ENCODE assay signal across 8 cellular contexts in the genomic region with DNA sequence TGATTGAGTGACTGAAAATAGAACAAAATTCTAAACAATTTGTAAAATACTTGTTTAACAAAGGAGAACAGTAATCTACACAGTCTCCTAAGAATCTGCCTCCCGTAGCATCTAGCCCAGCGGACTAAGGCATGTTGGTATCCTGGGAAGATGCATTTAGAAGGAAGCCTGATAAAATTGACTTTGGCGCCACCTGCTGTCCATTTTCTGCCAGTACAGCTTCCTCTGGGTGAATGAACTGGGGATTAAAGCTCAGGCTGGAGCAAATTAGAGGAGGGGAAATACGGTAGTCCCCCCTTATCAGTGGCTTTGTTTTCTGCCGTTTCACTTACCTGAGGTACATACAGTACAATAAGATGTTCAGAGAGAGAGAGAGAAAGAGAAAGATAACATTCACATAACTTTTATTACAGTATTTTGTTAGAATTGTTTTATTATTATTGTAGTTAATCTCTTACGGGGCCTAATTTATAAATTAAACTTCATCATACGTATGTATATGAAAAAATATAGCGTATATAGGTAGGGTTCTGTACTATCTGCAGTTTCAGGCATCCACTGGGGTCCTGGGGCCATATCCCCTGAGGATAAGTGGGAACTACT.
DNase-seq lines count a peak whose midpoint lies in the region; ATAC-seq and TF ChIP-seq lines count a peak whose summit lies in the region.

No MANE protein-coding gene starts in this region.

- DNase-seq in GM06990 (ENCODE audit: extremely low read depth, insufficient read length) (peak; percentile 10), NCI-H748 (lab: John Stamatoyannopoulos, UW; ENCODE audit: unreplicated experiment) (peak; percentile 65), memory B cell (ENCODE audit: low spot score in 2 of 2) (peak; percentile 59 to 66)
- DNase-seq in activated CD4-positive, alpha-beta memory T cell treated with anti-CD3 and anti-CD28 coated beads, Interleukin-2, amount 10 ng/mL, durations not matched to agents 7 days and 5 days = peak; percentile 68
- DNase-seq in effector memory CD8-positive, alpha-beta T cell = peak; percentile 57 to 65 (median 59)
- peak; percentile 48 to 53 for DNase-seq in stimulated activated CD8-positive, alpha-beta memory T cell treated with anti-CD3 and anti-CD28 coated beads, Interleukin-2, amount 100 ng/mL, for 48 hours (ENCODE audit: low read depth in 2 of 2)

- no peaks in the 10 kb centered on the region for H3K9me3 Mint-ChIP-seq in activated CD4-positive, alpha-beta memory T cell treated with anti-CD3 and anti-CD28 coated beads, Interleukin-2, amount 10 ng/mL, durations not matched to agents 7 days and 5 days
- H3K9me3 Mint-ChIP-seq in effector memory CD8-positive, alpha-beta T cell = no peaks in the 10 kb centered on the region
- H3K9me3 Mint-ChIP-seq in memory B cell = no peaks in the 10 kb centered on the region

- H3K4me1 Mint-ChIP-seq in activated CD4-positive, alpha-beta memory T cell treated with anti-CD3 and anti-CD28 coated beads, Interleukin-2, amount 10 ng/mL, durations not matched to agents 7 days and 5 days = no peaks in the 10 kb centered on the region
- H3K4me1 Mint-ChIP-seq in effector memory CD8-positive, alpha-beta T cell (ENCODE audit: low read depth in 2 of 2) = peaks cover 0 to 3% of the 10 kb centered on the region in 2 donors
- H3K4me1 Mint-ChIP-seq in memory B cell = no peaks in the 10 kb centered on the region

- H3K27me3 ChIP-seq in GM06990 (replicated peaks; ENCODE audit: control insufficient read depth, insufficient read depth, low read length) = no peaks in the 10 kb centered on the region

- no peaks in the 10 kb centered on the region for H3K36me3 ChIP-seq in GM06990 (ENCODE audit: control insufficient read depth, insufficient read depth, low read length)

- H3K4me3 ChIP-seq in GM06990 (replicated peaks; ENCODE audit: low read depth, low read length) = no peak overlapping the region

- H3K4me3 Mint-ChIP-seq in activated CD4-positive, alpha-beta memory T cell treated with anti-CD3 and anti-CD28 coated beads, Interleukin-2, amount 10 ng/mL, durations not matched to agents 7 days and 5 days = no peak overlapping the region
- H3K4me3 Mint-ChIP-seq in effector memory CD8-positive, alpha-beta T cell = no peak overlapping the region
- H3K4me3 Mint-ChIP-seq in memory B cell = no peak overlapping the region

- TF ChIP-seq CTCF in GM06990 (IDR thresholded peaks at IDR 0.05; ENCODE audit: insufficient read depth, low read length, poor library complexity, severe bottlenecking) = peak; percentile 85

- peaks cover 21% of the 10 kb centered on the region for H3K27me3 Mint-ChIP-seq in activated CD4-positive, alpha-beta memory T cell treated with anti-CD3 and anti-CD28 coated beads, Interleukin-2, amount 10 ng/mL, durations not matched to agents 7 days and 5 days
- H3K27me3 Mint-ChIP-seq in effector memory CD8-positive, alpha-beta T cell = peaks cover 15% of the 10 kb centered on the region in 2 donors
- peaks cover 3% of the 10 kb centered on the region for H3K27me3 Mint-ChIP-seq in memory B cell

- CTCF ChIA-PET in activated CD4-positive, alpha-beta memory T cell treated with anti-CD3 and anti-CD28 coated beads, Interleukin-2, amount 10 ng/mL, durations not matched to agents 7 days and 5 days (lab: Charles Lee) = interaction anchor here (0.8 to 6.0 kb wide), 18 partner anchors 9 to 1231 kb away, joined by 3 to 38 read pairs (median 4); no protein-coding TSS in a partner anchor

- POLR2A ChIA-PET in activated CD4-positive, alpha-beta memory T cell treated with anti-CD3 and anti-CD28 coated beads, Interleukin-2, amount 10 ng/mL, durations not matched to agents 7 days and 5 days (lab: Charles Lee) = interaction anchor here (1.0 kb wide), 1 partner anchor 30 kb away, joined by 3 read pairs; no protein-coding TSS in a partner anchor

- ATAC-seq in HG02798 (IDR thresholded peaks at IDR 0.05; ENCODE audit: poor library complexity, unreplicated experiment) (peak; percentile 64), memory B cell (ENCODE audit: low read depth) (peak; percentile 63), GM19397 (IDR thresholded peaks at IDR 0.05; ENCODE audit: unreplicated experiment) (no peak)
- ATAC-seq in effector memory CD8-positive, alpha-beta T cell (replicated peaks) = peak; percentile 61

- no peak overlapping the region for H3K27ac Mint-ChIP-seq in activated CD4-positive, alpha-beta memory T cell treated with anti-CD3 and anti-CD28 coated beads, Interleukin-2, amount 10 ng/mL, durations not matched to agents 7 days and 5 days
- no peak overlapping the region for H3K27ac Mint-ChIP-seq in effector memory CD8-positive, alpha-beta T cell
- no peak overlapping the region for H3K27ac Mint-ChIP-seq in memory B cell

- H3K36me3 Mint-ChIP-seq in activated CD4-positive, alpha-beta memory T cell treated with anti-CD3 and anti-CD28 coated beads, Interleukin-2, amount 10 ng/mL, durations not matched to agents 7 days and 5 days (ENCODE audit: low read depth) = no peaks in the 10 kb centered on the region
- H3K36me3 Mint-ChIP-seq in effector memory CD8-positive, alpha-beta T cell (ENCODE audit: insufficient read depth) = no peaks in the 10 kb centered on the region
- no peaks in the 10 kb centered on the region for H3K36me3 Mint-ChIP-seq in memory B cell

Comparison
In these comparisons a context has a peak if more than half of its experiments do, and no peak if none do; other contexts are left out.
1. DNase-seq: peak in every context shown above with its lines; median percentile 68 in activated CD4-positive, alpha-beta memory T cell treated with anti-CD3 and anti-CD28 coated beads, Interleukin-2, amount 10 ng/mL, durations not matched to agents 7 days and 5 days; 65 in NCI-H748; 62 in memory B cell; 59 in effector memory CD8-positive, alpha-beta T cell; 50 in stimulated activated CD8-positive, alpha-beta memory T cell treated with anti-CD3 and anti-CD28 coated beads, Interleukin-2, amount 100 ng/mL, for 48 hours; 10 in GM06990.